Comparison of ENCODE assay signal across 8 cellular contexts in the genomic region with DNA sequence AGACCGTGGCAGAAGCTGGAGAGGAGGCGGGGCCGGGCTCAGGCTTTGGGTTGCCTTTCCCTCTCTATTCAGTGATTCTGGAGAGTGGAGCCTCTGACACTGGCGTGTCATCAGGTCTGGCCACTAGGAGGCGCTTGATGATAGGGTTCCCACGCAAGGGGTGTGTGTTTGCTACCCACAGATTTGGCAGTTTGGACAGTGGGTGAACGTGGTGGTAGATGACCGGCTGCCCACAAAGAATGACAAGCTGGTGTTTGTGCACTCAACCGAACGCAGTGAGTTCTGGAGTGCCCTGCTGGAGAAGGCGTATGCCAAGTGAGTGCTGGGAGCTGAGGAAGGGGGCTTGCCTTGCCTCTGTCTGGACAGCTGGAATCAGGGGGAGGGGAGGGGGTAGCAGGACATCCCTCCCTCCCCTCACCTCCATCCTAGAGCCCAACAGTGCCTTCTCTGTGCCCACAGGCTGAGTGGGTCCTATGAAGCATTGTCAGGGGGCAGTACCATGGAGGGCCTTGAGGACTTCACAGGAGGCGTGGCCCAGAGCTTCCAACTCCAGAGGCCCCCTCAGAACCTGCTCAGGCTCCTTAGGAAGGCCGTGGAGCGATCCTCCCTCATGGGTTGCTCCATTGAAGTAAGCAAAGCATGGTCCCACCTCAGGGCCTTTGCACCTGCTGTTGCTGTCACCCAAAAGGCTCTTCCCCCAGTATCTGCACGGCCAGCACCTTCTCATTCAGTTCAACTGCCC. TPM values are rescaled to one million over a fixed set of nuclear protein-coding genes. Genes with fewer than 3 reads are reported as not detected.
DNase-seq lines count a peak whose midpoint lies in the region; ATAC-seq and TF ChIP-seq lines count a peak whose summit lies in the region.

No MANE protein-coding gene starts in this region.

- peaks cover 0 to 8% (median 2%) of the 10 kb centered on the region in 4 donors for H3K4me1 ChIP-seq in liver (ENCODE audit: control insufficient read depth in 4 of 4, insufficient read depth in 4 of 4, low read length in 3 of 4)

- H3K36me3 ChIP-seq in liver (ENCODE audit: control insufficient read depth in 4 of 4, insufficient read depth in 3 of 4, low read depth in 1 of 4, low read length in 3 of 4), result no peaks in the 10 kb centered on the region

- TF ChIP-seq CTCF in liver (IDR thresholded peaks at IDR 0.05; ENCODE audit: low read depth, low read length, missing input control), result peak; percentile 94

- H3K27me3 ChIP-seq in liver (ENCODE audit: control insufficient read depth in 4 of 4, insufficient read depth in 4 of 4, low read length in 3 of 4), result no peaks in the 10 kb centered on the region

- H3K4me3 ChIP-seq in liver (ENCODE audit: low read depth in 1 of 3, low read length in 3 of 3), result no peak overlapping the region

- no peaks in the 10 kb centered on the region for H3K9me3 ChIP-seq in liver (ENCODE audit: control insufficient read depth in 4 of 4, low read length in 3 of 4)

- DNase-seq in SIG-M5 treated with dmso at 0.1 percent for 504 hours (lab: John Stamatoyannopoulos, UW; ENCODE audit: unreplicated experiment) (peak; percentile 63), SIG-M5 (lab: John Stamatoyannopoulos, UW) (no peak), NCI-H345 treated with DMSO at 0.1 percent for 48 hours (lab: John Stamatoyannopoulos, UW; ENCODE audit: unreplicated experiment) (peak; percentile 20), cerebellum (ENCODE audit: low spot score) (peak; percentile 86)
- peak; percentile 63 for DNase-seq in activated CD4-positive, alpha-beta T cell treated with anti-CD3 and anti-CD28 coated beads for 1 hour
- peak; percentile 40 to 68 (median 50) for DNase-seq in stimulated activated CD4-positive, alpha-beta T cell treated with anti-CD3 and anti-CD28 coated beads, TNF-alpha, amount 100 ng/mL, for 1 hour (ENCODE audit: low read depth in 3 of 3, low spot score in 1 of 3)

- H3K9ac ChIP-seq in liver (ENCODE audit: low read depth in 1 of 2, low read length in 2 of 2), result no peak overlapping the region

- WGBS in liver, result 24% methylated on average over 15 of the region's 15 CpGs

- peak; percentile 75 for ATAC-seq in HG03066 (IDR thresholded peaks at IDR 0.05; ENCODE audit: low read depth, unreplicated experiment)

- H3K27ac ChIP-seq in liver (ENCODE audit: low read depth in 1 of 2, low read length in 2 of 2), result no peak overlapping the region

- peak; percentile 99 to 100 for TF ChIP-seq RAD21 in liver (IDR thresholded peaks at IDR 0.05)

TF ChIP-seq in liver, 16 proteins besides CTCF, POLR2A, EP300 and RAD21:
- TF ChIP-seq HNF4A (conservative IDR thresholded peaks at IDR 0.05) (peak in 1 of 2 donors; percentile 24), JUND (IDR thresholded peaks at IDR 0.05) (no peak), RXRA (IDR thresholded peaks at IDR 0.05) (peak; percentile 32 to 38)
- TF ChIP-seq, protein P1, sequence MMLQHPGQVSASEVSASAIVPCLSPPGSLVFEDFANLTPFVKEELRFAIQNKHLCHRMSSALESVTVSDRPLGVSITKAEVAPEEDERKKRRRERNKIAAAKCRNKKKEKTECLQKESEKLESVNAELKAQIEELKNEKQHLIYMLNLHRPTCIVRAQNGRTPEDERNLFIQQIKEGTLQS (IDR thresholded peaks at IDR 0.05), result no peak

RNA-seq across cellular contexts. Expression of gene CAPN11, which starts 14.3 kb away (rescaled TPM):
- total RNA-seq in cerebellum, result not detected
- under 1 TPM; 0.08 to 0.19 TPM for total RNA-seq in liver
- under 1 TPM in 1 of 2 donors, not detected in 1; 0.09 TPM for polyA plus RNA-seq in liver

RNA-seq across cellular contexts. Expression of gene MYMX, which starts 43.8 kb away (rescaled TPM):
- not detected for total RNA-seq in cerebellum
- total RNA-seq in liver, result not detected
- under 1 TPM in 1 of 2 donors, not detected in 1; 0.14 TPM for polyA plus RNA-seq in liver

RNA-seq across cellular contexts. Expression of gene TMEM63B, which starts 45.6 kb away (rescaled TPM):
- total RNA-seq in cerebellum (32.7 TPM), liver (10 to 100 TPM; 53.8 to 64.9 TPM)
- polyA plus RNA-seq in liver, result 10 to 100 TPM in 1 of 2 donors, 1 to 10 TPM in 1; 9.6 to 21.4 TPM

RNA-seq across cellular contexts. Expression of gene MRPL14, which starts 45.7 kb away (rescaled TPM):
- 25.0 TPM for total RNA-seq in cerebellum
- total RNA-seq in liver, result 10 to 100 TPM; 34.6 to 36.9 TPM
- polyA plus RNA-seq in liver, result 100 to 1,000 TPM in 1 of 2 donors, 10 to 100 TPM in 1; 44.9 to 118 TPM

RNA-seq across cellular contexts. Expression of gene SLC29A1, which starts 50.5 kb away (rescaled TPM):
- total RNA-seq in cerebellum (10.8 TPM), liver (10 to 100 TPM; 15.8 to 67.2 TPM)
- 10 to 100 TPM; 15.1 to 17.5 TPM for polyA plus RNA-seq in liver
